ENCODE assay signal across 8 cellular contexts in genomic region chr2:224585205-224586088, GRCh38. TPM values are rescaled to one million over a fixed set of nuclear protein-coding genes. Genes with fewer than 3 reads are reported as not detected.
DNase-seq lines count a peak whose midpoint lies in the region; ATAC-seq and TF ChIP-seq lines count a peak whose summit lies in the region.

TSS of gene CUL3 (minus strand) at chr2:224585363. CDS start at chr2:224585009, 354 bp downstream.

- H3K9me3 Mint-ChIP-seq in activated CD4-positive, alpha-beta T cell treated with anti-CD3 and anti-CD28 coated beads, Interleukin-2, amount 10 ng/mL, durations not matched to agents 24 days and 14 days: no peaks in the 10 kb centered on the region

- intact Hi-C loops in activated CD4-positive, alpha-beta T cell treated with anti-CD3 and anti-CD28 coated beads, Interleukin-2, amount 10 ng/mL, durations not matched to agents 24 days and 14 days (cut with micrococcal nuclease): loop anchor here (1.0 to 10.0 kb wide), 10 partner anchors 11 to 643 kb away; partner anchors contain the start of genes DOCK10, MRPL44 and SERPINE2

- H3K27me3 ChIP-seq in BJ (ENCODE audit: control insufficient read depth, insufficient read depth, low read length): no peaks in the 10 kb centered on the region

- H3K4me3 ChIP-seq in BJ (ENCODE audit: low read depth, low read length): peak within 1 kb of the TSS; percentile 89
- H3K4me3 ChIP-seq in coronary artery: peak within 1 kb of the TSS; percentile 83

- DNase-seq in BJ (ENCODE audit: low read depth) (peak; percentile 75), NCI-H526 treated with DMSO at 0.1 percent for 48 hours (lab: John Stamatoyannopoulos, UW) (peak; percentile 96), coronary artery (ENCODE audit: low spot score) (peak; percentile 99), left kidney (ENCODE audit: low read depth, low spot score) (peak; percentile 99)
- DNase-seq in activated CD4-positive, alpha-beta T cell treated with anti-CD3 and anti-CD28 coated beads, Interleukin-2, amount 10 ng/mL, durations not matched to agents 24 days and 14 days: peak; percentile 100
- peak; percentile 99 to 100 for DNase-seq in stimulated activated CD4-positive, alpha-beta T cell treated with anti-CD3 and anti-CD28 coated beads, Interleukin-2, amount 100 ng/mL, for 24 hours

- H3K27me3 Mint-ChIP-seq in activated CD4-positive, alpha-beta T cell treated with anti-CD3 and anti-CD28 coated beads, Interleukin-2, amount 10 ng/mL, durations not matched to agents 24 days and 14 days: no peaks in the 10 kb centered on the region

- H3K4me3 Mint-ChIP-seq in activated CD4-positive, alpha-beta T cell treated with anti-CD3 and anti-CD28 coated beads, Interleukin-2, amount 10 ng/mL, durations not matched to agents 24 days and 14 days: peak within 1 kb of the TSS; percentile 98

- H3K36me3 ChIP-seq in BJ (ENCODE audit: control insufficient read depth, insufficient read depth, low read length): no peaks in the 10 kb centered on the region

- H3K36me3 Mint-ChIP-seq in activated CD4-positive, alpha-beta T cell treated with anti-CD3 and anti-CD28 coated beads, Interleukin-2, amount 10 ng/mL, durations not matched to agents 24 days and 14 days (ENCODE audit: low read depth): peaks cover 22% of the 10 kb centered on the region

- H3K27ac ChIP-seq in coronary artery: peak within 1 kb of the TSS; percentile 90 to 98

- H3K27ac Mint-ChIP-seq in activated CD4-positive, alpha-beta T cell treated with anti-CD3 and anti-CD28 coated beads, Interleukin-2, amount 10 ng/mL, durations not matched to agents 24 days and 14 days: peak within 1 kb of the TSS; percentile 95

- POLR2A ChIA-PET in BJ (lab: Charles Lee): interaction anchor here (0.5 to 0.8 kb wide), 6 partner anchors 13 to 436 kb away, joined by 3 to 7 read pairs (median 4); no protein-coding TSS in a partner anchor

- ATAC-seq in GM19324 (IDR thresholded peaks at IDR 0.05; ENCODE audit: low FRiP score, unreplicated experiment) (peak; percentile 87), HG03469 (IDR thresholded peaks at IDR 0.05; ENCODE audit: unreplicated experiment) (peak; percentile 55)

- no peak for TF ChIP-seq CTCF in BJ (IDR thresholded peaks at IDR 0.05; ENCODE audit: insufficient read depth, low read depth, low read length)
- no peak for TF ChIP-seq CTCF in coronary artery (IDR thresholded peaks at IDR 0.05)

- CTCF ChIA-PET in BJ (lab: Yijun Ruan, JAX): interaction anchor here (0.6 kb wide), 1 partner anchor 159 kb away, joined by 3 read pairs; no protein-coding TSS in a partner anchor

- H3K4me1 Mint-ChIP-seq in activated CD4-positive, alpha-beta T cell treated with anti-CD3 and anti-CD28 coated beads, Interleukin-2, amount 10 ng/mL, durations not matched to agents 24 days and 14 days: peaks cover 28% of the 10 kb centered on the region

RNA-seq across cellular contexts. Expression of gene CUL3, which starts in this region (rescaled TPM):
- polyA plus RNA-seq in BJ (2011; rRNA removed): 12.8 and 30.8 TPM in 2 replicates
- 28.9 and 49.2 TPM in 2 replicates for polyA minus RNA-seq in BJ (2011; rRNA and poly(A)+ RNA removed)
- 92.6 and 97.3 TPM in 2 replicates for total RNA-seq in activated CD4-positive, alpha-beta T cell treated with anti-CD3 and anti-CD28 coated beads, Interleukin-2, amount 10 ng/mL, durations not matched to agents 24 days and 14 days

Comparison
In these comparisons a context has a peak if more than half of its experiments do, and no peak if none do; other contexts are left out.
1. Peak in every context shown above with its lines: DNase-seq, ATAC-seq, H3K4me3 ChIP-seq and H3K27ac ChIP-seq.